Comparison of ENCODE assay signal across 27 cellular contexts in the genomic region with DNA sequence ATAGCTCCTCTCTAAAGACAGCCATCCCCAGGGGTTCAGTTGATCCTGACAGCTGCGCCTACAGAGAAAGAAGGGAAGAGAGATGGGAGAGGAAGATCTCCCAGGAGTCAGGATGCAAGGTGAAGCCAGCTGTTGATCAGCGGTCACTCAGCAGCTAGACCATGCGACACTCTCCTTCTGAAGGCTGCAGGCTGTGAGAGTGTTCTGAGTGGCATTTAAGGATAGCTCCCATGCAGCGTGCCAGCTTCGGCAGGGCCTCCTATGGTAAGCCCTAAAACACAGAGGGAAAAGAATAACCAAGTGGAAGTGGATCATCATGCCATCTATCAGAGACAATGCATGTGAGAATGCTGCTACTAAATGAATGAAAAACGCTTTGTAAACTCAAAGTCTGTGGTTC.
"Had no signal": no experiment of that assay in that cellular context is flagged by ENCODE, and none has a peak within 500 bp of the region (broad histone marks: within the 10 kb centered on the region; RNA-seq: fewer than 3 reads in every experiment).

No MANE protein-coding gene starts in this region.

- H3K9me3 ChIP-seq: lower lobe of right lung, SK-N-SH, tibial nerve had no signal

- ATAC-seq: activated T-cell treated with anti-CD3 and anti-CD28 coated beads, Interleukin-2, amount 50 U/mL, for 4 hours; activated T-helper 17 cell treated with anti-CD3 and anti-CD28 coated beads, Interleukin-2, amount 50 U/mL, for 72 hours; lower lobe of right lung; natural killer cell; sciatic nerve had no signal

- H3K36me3 Mint-ChIP-seq: natural killer cell had no signal

- H3K27ac ChIP-seq: epithelial cell of prostate, lower lobe of right lung, tibial nerve had no signal

- H3K27ac Mint-ChIP-seq: activated CD4-positive, alpha-beta memory T cell treated with anti-CD3 and anti-CD28 coated beads, Interleukin-2, amount 10 ng/mL, durations not matched to agents 7 days and 5 days; activated CD4-positive, alpha-beta T cell treated with anti-CD3 and anti-CD28 coated beads, Interleukin-2, amount 10 ng/mL, durations not matched to agents 7 days and 5 days; activated T-helper 17 cell treated with anti-CD3 and anti-CD28 coated beads, Interleukin-2, amount 50 U/mL, for 72 hours; dendritic cell treated with granulocyte-macrophage colony-stimulating factor and Interleukin-4, amounts not matched to agents 40 ng/mL and 50 ng/mL, for 4 days; natural killer cell; T-helper 1 cell treated with Interleukin-12 subunit alpha and Interleukin-12 subunit beta and Interleukin-4 antibody, amounts not matched to agents 30 μg/mL and 1 μg/mL, for 36 hours had no signal

- H3K36me3 ChIP-seq: lower lobe of right lung, tibial nerve had no signal

- DNase-seq: activated CD4-positive, alpha-beta memory T cell treated with anti-CD3 and anti-CD28 coated beads, Interleukin-2, amount 10 ng/mL, durations not matched to agents 7 days and 5 days; activated CD4-positive, alpha-beta T cell treated with anti-CD3 and anti-CD28 coated beads, Interleukin-2, amount 10 ng/mL, durations not matched to agents 7 days and 5 days; activated CD4-positive, CD25-positive, alpha-beta regulatory T cell treated with anti-CD3 and anti-CD28 coated beads, Interleukin-2, amount 50 U/mL, for 72 hours; activated CD8-positive, alpha-beta memory T cell treated with anti-CD3 and anti-CD28 coated beads, Interleukin-2, amount 50 U/mL, for 48 hours; activated gamma-delta T cell treated with Interleukin-2 at 50 U/mL for 16 hours; activated naive CD4-positive, alpha-beta T cell treated with anti-CD3 and anti-CD28 coated beads, Interleukin-2, amount 50 U/mL, for 16 hours; activated T-cell treated with anti-CD3 and anti-CD28 coated beads, Interleukin-2, amount 50 U/mL, for 4 hours; amniotic stem cell; central memory CD4-positive, alpha-beta T cell; effector CD4-positive, alpha-beta T cell; glutamatergic neuron; hippocampal formation; kidney; lower lobe of right lung; mesendoderm; natural killer cell; SK-N-SH; stimulated activated CD4-positive, alpha-beta T cell treated with anti-CD3 and anti-CD28 coated beads, Interleukin-15, amount 100 ng/mL, for 24 hours; stimulated activated CD4-positive, alpha-beta T cell treated with anti-CD3 and anti-CD28 coated beads, Interleukin-2, amount 100 ng/mL, for 24 hours; stimulated activated naive CD4-positive, alpha-beta T cell; SW 1271 had no signal

- H3K4me3 Mint-ChIP-seq: activated CD4-positive, alpha-beta memory T cell treated with anti-CD3 and anti-CD28 coated beads, Interleukin-2, amount 10 ng/mL, durations not matched to agents 7 days and 5 days; activated CD4-positive, alpha-beta T cell treated with anti-CD3 and anti-CD28 coated beads, Interleukin-2, amount 10 ng/mL, durations not matched to agents 7 days and 5 days; activated T-cell treated with anti-CD3 and anti-CD28 coated beads, Interleukin-2, amount 50 U/mL, for 4 hours; activated T-helper 17 cell treated with anti-CD3 and anti-CD28 coated beads, Interleukin-2, amount 50 U/mL, for 72 hours; dendritic cell treated with granulocyte-macrophage colony-stimulating factor and Interleukin-4, amounts not matched to agents 40 ng/mL and 50 ng/mL, for 4 days; natural killer cell; T-helper 1 cell treated with Interleukin-12 subunit alpha and Interleukin-12 subunit beta and Interleukin-4 antibody, amounts not matched to agents 30 μg/mL and 1 μg/mL, for 36 hours had no signal

- H3K9me3 Mint-ChIP-seq: activated T-cell treated with anti-CD3 and anti-CD28 coated beads, Interleukin-2, amount 50 U/mL, for 4 hours; activated T-helper 17 cell treated with anti-CD3 and anti-CD28 coated beads, Interleukin-2, amount 50 U/mL, for 72 hours; dendritic cell treated with granulocyte-macrophage colony-stimulating factor and Interleukin-4, amounts not matched to agents 40 ng/mL and 50 ng/mL, for 4 days; natural killer cell; T-helper 1 cell treated with Interleukin-12 subunit alpha and Interleukin-12 subunit beta and Interleukin-4 antibody, amounts not matched to agents 30 μg/mL and 1 μg/mL, for 36 hours had no signal

- H3K27me3 ChIP-seq: tibial nerve had no signal

- H3K27me3 Mint-ChIP-seq: activated CD4-positive, alpha-beta T cell treated with anti-CD3 and anti-CD28 coated beads, Interleukin-2, amount 10 ng/mL, durations not matched to agents 7 days and 5 days; activated T-helper 17 cell treated with anti-CD3 and anti-CD28 coated beads, Interleukin-2, amount 50 U/mL, for 72 hours; dendritic cell treated with granulocyte-macrophage colony-stimulating factor and Interleukin-4, amounts not matched to agents 40 ng/mL and 50 ng/mL, for 4 days had no signal

- H3K4me3 ChIP-seq: lower lobe of right lung, tibial nerve had no signal
